33 cellular contexts compared by ENCODE assay signal in genomic region chr18:57091231-57091630, GRCh38. TPM values are rescaled to one million over a fixed set of nuclear protein-coding genes. Genes with fewer than 3 reads are reported as not detected.
"Had no signal": no experiment of that assay in that cellular context is flagged by ENCODE, and none has a peak within 500 bp of the region (broad histone marks: within the 10 kb centered on the region; RNA-seq: fewer than 3 reads in every experiment).

No MANE protein-coding gene starts in this region.

- H3K4me1 ChIP-seq: esophagus squamous epithelium, gastrocnemius medialis, heart right ventricle, left lung, lower lobe of right lung had no signal

- H3K27me3 ChIP-seq: gastrocnemius medialis, left lung had no signal

- FAIRE-seq: endometrium, islet of Langerhans, keratinocyte had no signal

- ATAC-seq: effector memory CD8-positive, alpha-beta T cell; esophagus mucosa; gastrocnemius medialis; heart right ventricle; left cardiac atrium; left lung; left ventricle myocardium superior; lower lobe of right lung; mucosa of descending colon; naive thymus-derived CD8-positive, alpha-beta T cell had no signal

- H3K4me3 ChIP-seq: coronary artery, esophagus squamous epithelium, gastrocnemius medialis, heart right ventricle, left lung, lower lobe of right lung, mucosa of descending colon had no signal

- DNase-seq: effector CD8-positive, alpha-beta T cell; effector memory CD8-positive, alpha-beta T cell; endodermal cell; erythroblast; esophagus squamous epithelium; foreskin fibroblast; foreskin melanocyte; gastrocnemius medialis; glutamatergic neuron; head of caudate nucleus; heart right ventricle; hippocampal formation; left cardiac atrium; left lung; left ventricle myocardium superior; lower lobe of right lung; mesenchymal stem cell; mucosa of descending colon; naive B cell; naive thymus-derived CD8-positive, alpha-beta T cell had no signal

- H3K27ac ChIP-seq: coronary artery, epithelial cell of prostate, esophagus squamous epithelium, gastrocnemius medialis, heart right ventricle, left lung, lower lobe of right lung had no signal

- H3K36me3 ChIP-seq: esophagus squamous epithelium, gastrocnemius medialis, heart right ventricle, left lung, lower lobe of right lung had no signal

- H3K9me3 ChIP-seq: esophagus squamous epithelium, gastrocnemius medialis, heart right ventricle, left lung, lower lobe of right lung, mucosa of descending colon had no signal

RNA-seq across cellular contexts. Expression of gene BOD1L2, which starts 55.7 kb away (rescaled TPM):
- total RNA-seq: dermis microvascular lymphatic vessel endothelial cell; esophagus mucosa; esophagus squamous epithelium; gastrocnemius medialis; glomerular endothelial cell; heart right ventricle; kidney epithelial cell; left cardiac atrium; left lung; left ventricle myocardium superior; lower leg skin; lower lobe of right lung; lung microvascular endothelial cell; mesenteric fat pad; mesothelial cell of epicardium; mucosa of descending colon; naive thymus-derived CD8-positive, alpha-beta T cell had no signal
- polyA plus RNA-seq: heart right ventricle; keratinocyte; naive thymus-derived CD8-positive, alpha-beta T cell had no signal
